Comparison of ENCODE assay signal across 2 cellular contexts in genomic region chr4:1984406-1985191, GRCh38.
A peak's percentile ranks its signal among the peaks of the same experiment; 100 is the strongest.
TF ChIP-seq lines count a peak whose summit lies in the region.

No MANE protein-coding gene starts in this region.

TF ChIP-seq in SK-N-SH, 30 proteins besides CTCF, POLR2A, EP300 and RAD21 (continued from another document and continues in another):
- TF ChIP-seq ELF1 (IDR thresholded peaks at IDR 0.05): no peak
- TF ChIP-seq IRF3 (IDR thresholded peaks at IDR 0.05; ENCODE audit: low read depth, low read length): no peak
- TF ChIP-seq TEAD4 (IDR thresholded peaks at IDR 0.05; ENCODE audit: borderline replicate concordance, insufficient read depth): no peak
- TF ChIP-seq REST (IDR thresholded peaks at IDR 0.05; ENCODE audit: low read depth, low read length): no peak
- no peak for TF ChIP-seq ZBTB33 (IDR thresholded peaks at IDR 0.05; ENCODE audit: borderline replicate concordance, low read depth)
- no peak for TF ChIP-seq USF2 (IDR thresholded peaks at IDR 0.05; ENCODE audit: borderline replicate concordance, low read depth, low read length)
- no peak for TF ChIP-seq YY1 (IDR thresholded peaks at IDR 0.05; ENCODE audit: low read depth)
- TF ChIP-seq FOXJ3 (CRISPR knock-in tag; IDR thresholded peaks at IDR 0.05): peak; percentile 88
- TF ChIP-seq SIN3A (IDR thresholded peaks at IDR 0.05; ENCODE audit: borderline replicate concordance, low read depth, low read length): no peak
- no peak for TF ChIP-seq TCF12 (IDR thresholded peaks at IDR 0.05)
- peak; percentile 38; the same call in 1 of the 2 replicates for TF ChIP-seq GATA2 (CRISPR knock-in tag; IDR thresholded peaks at IDR 0.05)
- TF ChIP-seq EZH2phosphoT487 (IDR thresholded peaks at IDR 0.05; ENCODE audit: borderline replicate concordance, low read depth): no peak
- TF ChIP-seq RFX5 (IDR thresholded peaks at IDR 0.05; ENCODE audit: low read length): peak; percentile 68
- 0 out of 2 replicates have a peak, but pooled peaks have one; percentile 13 for TF ChIP-seq MXI1 (IDR thresholded peaks at IDR 0.05; ENCODE audit: low read depth, low read length)
- no peak for TF ChIP-seq TAF1 (IDR thresholded peaks at IDR 0.05; ENCODE audit: borderline replicate concordance, low read depth, low read length)
- no peak for TF ChIP-seq POLR2AphosphoS5 (IDR thresholded peaks at IDR 0.05; ENCODE audit: low read depth, low read length)
- no peak for TF ChIP-seq MEF2A (IDR thresholded peaks at IDR 0.05; ENCODE audit: borderline replicate concordance, low read depth)
- no peak for TF ChIP-seq FOXM1 (IDR thresholded peaks at IDR 0.05; ENCODE audit: low read depth)
- TF ChIP-seq FOSL2 (IDR thresholded peaks at IDR 0.05; ENCODE audit: borderline replicate concordance, low read depth): no peak
- no peak for TF ChIP-seq USF1 (IDR thresholded peaks at IDR 0.05; ENCODE audit: borderline replicate concordance, low read depth)
- TF ChIP-seq NRF1 (IDR thresholded peaks at IDR 0.05; ENCODE audit: low read depth, low read length): no peak
- TF ChIP-seq JUND (IDR thresholded peaks at IDR 0.05): no peak
- 0 out of 2 replicates have a peak, but pooled peaks have one; percentile 1 for TF ChIP-seq NFIC (IDR thresholded peaks at IDR 0.05; ENCODE audit: borderline replicate concordance)
- TF ChIP-seq RXRA (IDR thresholded peaks at IDR 0.05; ENCODE audit: borderline replicate concordance, low read depth): no peak

TF ChIP-seq in HepG2, 621 proteins besides CTCF, POLR2A, EP300 and RAD21:
- peak; percentile 74 for TF ChIP-seq MNT (IDR thresholded peaks at IDR 0.05)
- no peak for TF ChIP-seq IRF1 (CRISPR knock-in tag; IDR thresholded peaks at IDR 0.05; ENCODE audit: low read depth)
- TF ChIP-seq AHR (CRISPR knock-in tag; IDR thresholded peaks at IDR 0.05): no peak
- peak; percentile 53; the same call in 1 of the 2 replicates for TF ChIP-seq HNRNPL (IDR thresholded peaks at IDR 0.05; ENCODE audit: low read depth, low read length)
- TF ChIP-seq AGO2 (optimal IDR thresholded peaks at IDR 0.05; ENCODE audit: low read depth, low read length): peak; percentile 20
- TF ChIP-seq IKZF4 (CRISPR knock-in tag; IDR thresholded peaks at IDR 0.05; ENCODE audit: borderline replicate concordance, low read depth, not compliant biosample characterization): no peak
- no peak for TF ChIP-seq SATB2 (CRISPR knock-in tag; IDR thresholded peaks at IDR 0.05)
- peak; percentile 68 for TF ChIP-seq RBM22 (optimal IDR thresholded peaks at IDR 0.05; ENCODE audit: low read length)
TF ChIP-seq in HepG2: peak in this region for 4.
